In the genomic region with DNA sequence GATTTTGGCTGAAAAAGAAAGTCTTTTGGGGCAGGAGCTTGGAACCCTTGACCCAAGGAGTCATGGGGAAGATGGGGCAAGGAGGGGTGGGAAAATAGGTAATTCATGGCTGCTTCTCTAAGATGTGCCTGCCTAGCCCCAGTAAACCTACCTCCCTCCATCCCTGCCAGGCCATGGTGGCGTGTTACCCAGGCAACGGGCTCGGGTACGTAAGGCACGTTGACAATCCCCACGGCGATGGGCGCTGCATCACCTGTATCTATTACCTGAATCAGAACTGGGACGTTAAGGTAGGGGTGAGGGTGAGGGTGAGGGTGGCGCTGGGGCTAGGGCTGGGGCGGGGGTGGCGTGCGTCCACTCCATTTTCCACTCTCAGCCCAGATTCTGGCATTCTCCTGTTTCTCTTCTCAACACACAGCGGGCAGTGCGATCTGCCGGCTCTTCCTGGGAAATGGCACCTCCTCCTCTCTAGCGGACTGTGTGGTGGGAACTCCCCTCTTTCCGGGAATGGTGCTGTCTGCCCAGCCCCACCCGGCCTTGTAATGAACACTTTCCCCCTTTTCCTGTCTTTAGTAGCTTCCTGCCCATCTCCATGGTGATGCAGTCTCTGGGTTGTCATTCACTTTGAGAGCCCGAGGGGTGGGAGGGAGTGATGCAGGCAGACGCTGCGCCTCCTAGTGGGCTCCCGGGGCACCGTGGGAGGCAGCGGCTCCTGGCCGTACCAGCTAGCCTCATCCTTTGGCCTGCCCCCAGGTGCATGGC, we compare ENCODE assay signal across 8 cellular contexts. TPM values are rescaled to one million over a fixed set of nuclear protein-coding genes. Genes with fewer than 3 reads are reported as not detected.
DNase-seq lines count a peak whose midpoint lies in the region; ATAC-seq, FAIRE-seq and TF ChIP-seq lines count a peak whose summit lies in the region.

No MANE protein-coding gene starts in this region.

- peak overlapping the region; percentile 11 for H3K9ac ChIP-seq in keratinocyte (ENCODE audit: control insufficient read depth, extremely low read depth, insufficient read depth, low read length)

- peaks cover 8% of the 10 kb centered on the region for H3K9me1 ChIP-seq in keratinocyte (ENCODE audit: control insufficient read depth, extremely low read depth, insufficient read depth, low read length)

- no peak overlapping the region for H3K4me3 ChIP-seq in NB4 (ENCODE audit: low read depth, low read length)
- peak overlapping the region in 1 of 3 experiments; percentile 23 for H3K4me3 ChIP-seq in keratinocyte (ENCODE audit: control insufficient read depth in 2 of 3, extremely low read depth in 1 of 3, insufficient read depth in 2 of 3, low read depth in 1 of 3, low read length in 3 of 3)
- H3K4me3 ChIP-seq in spleen: peak overlapping the region in 6 of 8 donors; percentile 9 to 96 (median 16)

- H3K4me1 ChIP-seq in keratinocyte (ENCODE audit: control insufficient read depth, extremely low read depth, insufficient read depth, low read length) (peaks cover 54% of the 10 kb centered on the region), spleen (peaks cover 78 to 100% (median 97%) of the 10 kb centered on the region in 6 donors)

- ATAC-seq in GM21515 (IDR thresholded peaks at IDR 0.05; ENCODE audit: unreplicated experiment) (no peak), GM21423 (IDR thresholded peaks at IDR 0.05; ENCODE audit: unreplicated experiment) (no peak)

- peaks cover 38 to 45% of the 10 kb centered on the region in 2 experiments for H3K36me3 ChIP-seq in keratinocyte (ENCODE audit: control insufficient read depth in 2 of 2, extremely low read depth in 1 of 2, insufficient read depth in 2 of 2, low read length in 2 of 2)
- peaks cover 0 to 84% (median 37%) of the 10 kb centered on the region in 6 donors for H3K36me3 ChIP-seq in spleen

- peaks cover 42% of the 10 kb centered on the region for H4K20me1 ChIP-seq in keratinocyte (ENCODE audit: control insufficient read depth, extremely low read depth, insufficient read depth, low read length)

- H3K79me2 ChIP-seq in keratinocyte (ENCODE audit: control insufficient read depth, insufficient read depth, low read length): peaks cover 53% of the 10 kb centered on the region

- peak overlapping the region; percentile 29 for H3K4me2 ChIP-seq in keratinocyte (ENCODE audit: control insufficient read depth, extremely low read depth, insufficient read depth, low read depth, low read length)

- dilution Hi-C loops in keratinocyte (cut with MboI; ENCODE audit: extremely low pct_ligation_motif_present, low sequenced_read_pairs): no loop called here

- WGBS in spleen, 5 donors: 8 to 38% (median 30%) methylated on average over 22 to 26 of the region's 26 CpGs

- TF ChIP-seq POLR2A in NB4 (IDR thresholded peaks at IDR 0.05; ENCODE audit: extremely low read depth, insufficient read length) (no peak), spleen (IDR thresholded peaks at IDR 0.05) (no peak)

- H3K27ac ChIP-seq in keratinocyte (ENCODE audit: control insufficient read depth, insufficient read depth, low read length) (peak overlapping the region; percentile 37), spleen (peak overlapping the region; percentile 82 to 99 (median 94))

- FAIRE-seq in keratinocyte (lab: Jason Lieb, UNC): peak; percentile 58

- H3K27me3 ChIP-seq in keratinocyte (ENCODE audit: control insufficient read depth, extremely low read depth, insufficient read depth, low read length): no peaks in the 10 kb centered on the region
- no peaks in the 10 kb centered on the region for H3K27me3 ChIP-seq in spleen (replicated peaks in 1 of 7)

- H3K9me3 ChIP-seq in keratinocyte (ENCODE audit: control insufficient read depth, low read depth, low read length) (no peaks in the 10 kb centered on the region), spleen (no peaks in the 10 kb centered on the region)

- DNase-seq in GM10248 (ENCODE audit: extremely low spot score) (peak; percentile 74), NB4 (ENCODE audit: low read depth) (peak; percentile 44), cerebellum (ENCODE audit: low spot score) (peak; percentile 97), keratinocyte (ENCODE audit: low read depth, low spot score) (peak; percentile 86), spleen (peak; percentile 93)
- peak; percentile 78 to 80 for DNase-seq in activated CD4-positive, alpha-beta T cell treated with anti-CD3 and anti-CD28 coated beads for 4 hours

- CTCF ChIA-PET in GM10248 (lab: Yijun Ruan, JAX): interaction anchor here (0.5 to 2.6 kb wide), 22 partner anchors 8 to 207 kb away, joined by 3 to 14 read pairs (median 4); a partner anchor contains a TSS

- POLR2A ChIA-PET in GM10248 (lab: Yijun Ruan, JAX): interaction anchor here (1.0 kb wide), 1 partner anchor 28 kb away, joined by 3 read pairs; no protein-coding TSS in a partner anchor

- intact Hi-C loops in spleen (cut with DNase I; ENCODE audit: low total_unique reads): loop anchor here (10.0 kb wide), 1 partner anchor 52 kb away; a partner anchor contains a TSS

- TF ChIP-seq CTCF in GM10248 (IDR thresholded peaks at IDR 0.05; ENCODE audit: control extremely low read depth, extremely low read depth, low read depth, missing control alignments) (peak; percentile 72), NB4 (IDR thresholded peaks at IDR 0.05; ENCODE audit: low read depth, low read length) (peak; percentile 20), keratinocyte (optimal IDR thresholded peaks at IDR 0.05 in 1 of 3, IDR thresholded peaks at IDR 0.05 in 1 of 3, conservative IDR thresholded peaks at IDR 0.05 in 1 of 3; ENCODE audit: extremely low read depth in 1 of 3, insufficient read depth in 2 of 3, low read length in 3 of 3) (peak; percentile 79 to 96 (median 81)), spleen (IDR thresholded peaks at IDR 0.05 in 8 of 11, conservative IDR thresholded peaks at IDR 0.05 in 3 of 11) (peak; percentile 78 to 96 (median 93))

- no peak overlapping the region for H2AFZ ChIP-seq in keratinocyte (ENCODE audit: control insufficient read depth, low read length)

RNA-seq across cellular contexts. Expression of a gene that starts 7.6 kb away (rescaled TPM):
- total RNA-seq in cerebellum: 51.3 TPM
- polyA plus RNA-seq in keratinocyte: 31.6 to 57.0 TPM (median 41.0 TPM) in 3 replicates
- polyA plus RNA-seq in keratinocyte (2011; ENCODE audit: low read depth): 7.2 TPM
- polyA plus RNA-seq in keratinocyte (2011; cell fraction: cytosol; rRNA removed): 27.7 and 50.2 TPM in 2 replicates
- polyA plus RNA-seq in keratinocyte (2011; cell fraction: nucleus; rRNA removed): 39.8 and 58.0 TPM in 2 replicates
- 27.9 and 71.5 TPM in 2 replicates for polyA plus RNA-seq in keratinocyte (2012; ENCODE audit: low replicate concordance)
- polyA minus RNA-seq in keratinocyte: 40.5 to 110 TPM (median 61.5 TPM) in 3 replicates
- 56.8 TPM for polyA minus RNA-seq in keratinocyte (2011; cell fraction: cytosol; rRNA and poly(A)+ RNA removed)
- polyA minus RNA-seq in keratinocyte (2011; cell fraction: nucleus; rRNA and poly(A)+ RNA removed): 23.4 and 25.2 TPM in 2 replicates
- total RNA-seq in spleen: 100 to 1,000 TPM; 136 to 198 (median 156) TPM
- polyA plus RNA-seq in spleen: 100 to 1,000 TPM; 109 to 238 (median 188) TPM

RNA-seq across cellular contexts. Expression of a gene that starts 28.5 kb away (rescaled TPM):
- total RNA-seq in cerebellum: 4.5 TPM
- polyA plus RNA-seq in keratinocyte: 13.2 to 17.1 TPM (median 15.0 TPM) in 3 replicates
- 3.4 TPM for polyA plus RNA-seq in keratinocyte (2011; ENCODE audit: low read depth)
- 7.1 and 14.2 TPM in 2 replicates for polyA plus RNA-seq in keratinocyte (2011; cell fraction: cytosol; rRNA removed)
- 21.7 and 25.9 TPM in 2 replicates for polyA plus RNA-seq in keratinocyte (2011; cell fraction: nucleus; rRNA removed)
- polyA plus RNA-seq in keratinocyte (2012; ENCODE audit: low replicate concordance): 15.7 and 20.3 TPM in 2 replicates
- 7.4 to 21.5 TPM (median 7.7 TPM) in 3 replicates for polyA minus RNA-seq in keratinocyte
- 11.7 TPM for polyA minus RNA-seq in keratinocyte (2011; cell fraction: cytosol; rRNA and poly(A)+ RNA removed)
- 1.9 and 2.9 TPM in 2 replicates for polyA minus RNA-seq in keratinocyte (2011; cell fraction: nucleus; rRNA and poly(A)+ RNA removed)
- 10 to 100 TPM; 36.8 to 69.8 (median 53.0) TPM for total RNA-seq in spleen
- 10 to 100 TPM; 78.5 to 95.3 (median 82.2) TPM for polyA plus RNA-seq in spleen

RNA-seq across cellular contexts. Expression of a gene that starts 31.2 kb away (rescaled TPM):
- total RNA-seq in cerebellum (2.5 TPM), spleen (1 to 10 TPM in 1 of 7 donors, not detected in 6; 1.5 TPM)
- polyA plus RNA-seq in keratinocyte (3.4 to 7.4 TPM (median 5.5 TPM) in 3 replicates), spleen (10 to 100 TPM in 1 of 3 donors, 1 to 10 TPM in 2; 4.5 to 14.2 (median 7.0) TPM)
- polyA plus RNA-seq in keratinocyte (2011; ENCODE audit: low read depth): not detected
- polyA plus RNA-seq in keratinocyte (2011; cell fraction: cytosol; rRNA removed): 2.2 and 6.2 TPM in 2 replicates
- 0.76 and 3.1 TPM in 2 replicates for polyA plus RNA-seq in keratinocyte (2011; cell fraction: nucleus; rRNA removed)
- 2.2 and 15.4 TPM in 2 replicates for polyA plus RNA-seq in keratinocyte (2012; ENCODE audit: low replicate concordance)
- polyA minus RNA-seq in keratinocyte: 2.4 to 8.9 TPM (median 5.7 TPM) in 3 replicates
- polyA minus RNA-seq in keratinocyte (2011; cell fraction: cytosol; rRNA and poly(A)+ RNA removed): not detected
- 3.2 TPM in 1 of 2 replicates, not detected in the other for polyA minus RNA-seq in keratinocyte (2011; cell fraction: nucleus; rRNA and poly(A)+ RNA removed)

RNA-seq across cellular contexts. Expression of a gene that starts 43.7 kb away (rescaled TPM):
- total RNA-seq in cerebellum (not detected), spleen (under 1 TPM in 1 of 7 donors, not detected in 6; 0.33 TPM)
- polyA plus RNA-seq in keratinocyte (not detected in 3 replicates), spleen (not detected)
- not detected for polyA plus RNA-seq in keratinocyte (2011; ENCODE audit: low read depth)
- polyA plus RNA-seq in keratinocyte (2011; cell fraction: cytosol; rRNA removed): not detected in 2 replicates
- not detected in 2 replicates for polyA plus RNA-seq in keratinocyte (2011; cell fraction: nucleus; rRNA removed)
- not detected in 2 replicates for polyA plus RNA-seq in keratinocyte (2012; ENCODE audit: low replicate concordance)
- polyA minus RNA-seq in keratinocyte: not detected in 3 replicates
- polyA minus RNA-seq in keratinocyte (2011; cell fraction: cytosol; rRNA and poly(A)+ RNA removed): not detected
- not detected in 2 replicates for polyA minus RNA-seq in keratinocyte (2011; cell fraction: nucleus; rRNA and poly(A)+ RNA removed)

RNA-seq across cellular contexts. Expression of a gene that starts 55.6 kb away (rescaled TPM):
- total RNA-seq in cerebellum (34.3 TPM), spleen (10 to 100 TPM; 52.9 to 76.9 (median 64.0) TPM)
- polyA plus RNA-seq in keratinocyte (54.5 to 129 TPM (median 93.4 TPM) in 3 replicates), spleen (10 to 100 TPM; 62.7 to 69.2 (median 67.4) TPM)
- 9.3 TPM for polyA plus RNA-seq in keratinocyte (2011; ENCODE audit: low read depth)
- polyA plus RNA-seq in keratinocyte (2011; cell fraction: cytosol; rRNA removed): 83.2 and 87.4 TPM in 2 replicates
- polyA plus RNA-seq in keratinocyte (2011; cell fraction: nucleus; rRNA removed): 62.4 and 70.6 TPM in 2 replicates
- 33.5 and 73.1 TPM in 2 replicates for polyA plus RNA-seq in keratinocyte (2012; ENCODE audit: low replicate concordance)
- polyA minus RNA-seq in keratinocyte: 94.9 to 233 TPM (median 101 TPM) in 3 replicates
- polyA minus RNA-seq in keratinocyte (2011; cell fraction: cytosol; rRNA and poly(A)+ RNA removed): 82.5 TPM
- 42.8 and 63.6 TPM in 2 replicates for polyA minus RNA-seq in keratinocyte (2011; cell fraction: nucleus; rRNA and poly(A)+ RNA removed)

Comparison
In these comparisons a context has a peak if more than half of its experiments do, and no peak if none do; other contexts are left out.
1. DNase-seq: peak in every context shown above with its lines; median percentile 97 in cerebellum; 93 in spleen; 86 in keratinocyte; 79 in activated CD4-positive, alpha-beta T cell treated with anti-CD3 and anti-CD28 coated beads for 4 hours; 74 in GM10248; 44 in NB4.
2. CTCF ChIP-seq: peak in every context shown above with its lines; median percentile 93 in spleen; 81 in keratinocyte; 72 in GM10248; 20 in NB4.